7 cellular contexts compared by ENCODE assay signal in the genomic region with DNA sequence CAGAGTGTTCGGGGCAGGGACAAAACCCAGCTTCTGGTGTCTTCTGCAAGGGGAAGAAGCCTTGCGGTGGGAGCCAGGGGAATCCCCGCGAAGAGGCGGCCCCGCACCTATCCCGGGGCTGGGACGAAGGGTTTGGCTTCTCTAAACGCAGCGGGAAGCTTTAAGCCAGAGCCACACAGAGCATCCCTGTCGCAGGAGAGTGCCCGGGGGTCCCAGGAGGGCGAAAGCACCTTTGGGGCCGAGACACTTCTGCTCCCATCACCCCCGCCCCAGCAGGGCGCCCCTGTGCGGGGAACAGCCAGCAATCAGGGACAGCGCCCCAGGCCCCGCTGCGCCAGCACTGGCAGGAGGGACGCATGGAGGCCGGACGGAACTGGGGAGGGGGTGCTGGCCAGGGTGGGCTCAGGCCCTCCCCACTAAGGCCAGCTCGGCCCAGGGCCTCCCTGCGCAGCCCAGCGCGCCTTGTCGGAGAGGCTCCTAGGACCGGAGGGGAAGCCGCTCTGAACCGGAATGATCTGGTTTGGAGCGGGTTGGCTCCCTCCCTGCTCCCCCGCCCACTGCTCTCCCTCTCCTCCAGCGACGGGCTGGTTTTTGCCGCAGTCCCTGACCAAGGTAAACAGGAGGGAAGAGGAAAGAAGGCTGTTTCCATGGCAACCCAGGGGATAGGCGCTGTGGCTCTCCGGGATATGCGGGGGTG.
A peak's percentile ranks its signal among the peaks of the same experiment; 100 is the strongest.
DNase-seq lines count a peak whose midpoint lies in the region; ATAC-seq and TF ChIP-seq lines count a peak whose summit lies in the region.

No MANE protein-coding gene starts in this region.

- ATAC-seq in Right ventricle myocardium inferior (peak; percentile 83), HG03521 (IDR thresholded peaks at IDR 0.05; ENCODE audit: unreplicated experiment) (no peak)

- H3K4me3 Mint-ChIP-seq in IgD-negative memory B cell = peak overlapping the region; percentile 76 to 95 (median 82)
- H3K4me3 Mint-ChIP-seq in activated naive CD8-positive, alpha-beta T cell = peak overlapping the region; percentile 76
- H3K4me3 Mint-ChIP-seq in neural progenitor cell = peak overlapping the region; percentile 77

- H3K4me3 ChIP-seq in neural progenitor cell (peak overlapping the region; percentile 3), transverse colon (peak overlapping the region; percentile 37 to 72 (median 58))

- intact Hi-C loops in Right ventricle myocardium inferior (cut with DNase I) = no loop called here
- intact Hi-C loops in transverse colon (cut with DNase I; ENCODE audit: low total_unique reads) = no loop called here

- H3K27ac Mint-ChIP-seq in IgD-negative memory B cell = peak overlapping the region; percentile 43 to 88 (median 81)
- H3K27ac Mint-ChIP-seq in activated naive CD8-positive, alpha-beta T cell = peak overlapping the region; percentile 46
- H3K27ac Mint-ChIP-seq in neural progenitor cell = peak overlapping the region; percentile 99

- peak overlapping the region; percentile 17 for H3K9ac ChIP-seq in neural progenitor cell

- H3K27me3 ChIP-seq in neural progenitor cell (no peaks in the 10 kb centered on the region), transverse colon (no peaks in the 10 kb centered on the region)

- no peak for TF ChIP-seq EP300 in transverse colon (IDR thresholded peaks at IDR 0.05; ENCODE audit: low read depth)

- H3K36me3 Mint-ChIP-seq in IgD-negative memory B cell = peaks cover 4% of the 10 kb centered on the region
- H3K36me3 Mint-ChIP-seq in activated naive CD8-positive, alpha-beta T cell = peaks cover 9% of the 10 kb centered on the region
- peaks cover 15% of the 10 kb centered on the region for H3K36me3 Mint-ChIP-seq in neural progenitor cell

- WGBS in transverse colon (ENCODE audit: low coverage in 1 of 2), 2 donors = 24 to 37% methylated on average over 3 to 30 of the region's 39 CpGs

- H3K4me1 ChIP-seq in neural progenitor cell (peaks cover 25% of the 10 kb centered on the region), transverse colon (peaks cover 13 to 30% (median 24%) of the 10 kb centered on the region in 4 donors)

- no peaks in the 10 kb centered on the region for H4K20me1 ChIP-seq in neural progenitor cell (ENCODE audit: low read depth)

- peaks cover 18 to 24% (median 22%) of the 10 kb centered on the region in 3 donors for H3K4me1 Mint-ChIP-seq in IgD-negative memory B cell
- H3K4me1 Mint-ChIP-seq in activated naive CD8-positive, alpha-beta T cell (ENCODE audit: low read depth) = peaks cover 15% of the 10 kb centered on the region
- peaks cover 49% of the 10 kb centered on the region for H3K4me1 Mint-ChIP-seq in neural progenitor cell

- peak; percentile 72 for DNase-seq in Right ventricle myocardium inferior (ENCODE audit: missing footprints)
- peak; percentile 93 for DNase-seq in neural progenitor cell (ENCODE audit: low spot score)
- DNase-seq in transverse colon = peak; percentile 81

- no peaks in the 10 kb centered on the region for H3K9me3 ChIP-seq in neural progenitor cell (ENCODE audit: low read depth)
- no peaks in the 10 kb centered on the region for H3K9me3 ChIP-seq in transverse colon

- H3K4me2 ChIP-seq in neural progenitor cell = peak overlapping the region; percentile 30

- H3K27me3 Mint-ChIP-seq in IgD-negative memory B cell (no peaks in the 10 kb centered on the region), neural progenitor cell (ENCODE audit: insufficient read depth, low read depth) (peaks cover 13% of the 10 kb centered on the region)
- no peaks in the 10 kb centered on the region for H3K27me3 Mint-ChIP-seq in activated naive CD8-positive, alpha-beta T cell

- H3K36me3 ChIP-seq in neural progenitor cell = no peaks in the 10 kb centered on the region
- H3K36me3 ChIP-seq in transverse colon = no peaks in the 10 kb centered on the region

- H2AFZ ChIP-seq in neural progenitor cell (replicated peaks) = peak overlapping the region; percentile 21

- no peaks in the 10 kb centered on the region for H3K79me2 ChIP-seq in neural progenitor cell (ENCODE audit: low read depth)

- peaks cover 30% of the 10 kb centered on the region for H3F3A ChIP-seq in neural progenitor cell (ENCODE audit: low read depth)

- peak overlapping the region; percentile 89 for H3K27ac ChIP-seq in neural progenitor cell
- peak overlapping the region; percentile 70 to 77 (median 72) for H3K27ac ChIP-seq in transverse colon

- TF ChIP-seq POLR2A in GM18951 (IDR thresholded peaks at IDR 0.05; ENCODE audit: extremely low read depth, insufficient read depth, insufficient read length) = peak; percentile 53
- TF ChIP-seq POLR2A in transverse colon (IDR thresholded peaks at IDR 0.05) = peak; percentile 40

- TF ChIP-seq CTCF in neural progenitor cell (IDR thresholded peaks at IDR 0.05) = no peak
- no peak for TF ChIP-seq CTCF in transverse colon (IDR thresholded peaks at IDR 0.05)

- in situ Hi-C loops in GM18951 (cut with MboI; ENCODE audit: low sequenced_read_pairs, unreplicated experiment) (no loop called here), transverse colon (cut with MboI; ENCODE audit: low pct_ligation_motif_present in 1 of 4, low pct_unique_long_range_greater_than_20kb in 1 of 4, low sequenced_read_pairs in 3 of 4) (no loop called here)

- H3K9me3 Mint-ChIP-seq in IgD-negative memory B cell = no peaks in the 10 kb centered on the region
- H3K9me3 Mint-ChIP-seq in activated naive CD8-positive, alpha-beta T cell (ENCODE audit: low read depth) = no peaks in the 10 kb centered on the region
- H3K9me3 Mint-ChIP-seq in neural progenitor cell = no peaks in the 10 kb centered on the region

Comparison
In these comparisons a context has a peak if more than half of its experiments do, and no peak if none do; other contexts are left out.
1. H3K27ac Mint-ChIP-seq: peak in every context shown above with its lines; median percentile 99 in neural progenitor cell; 81 in IgD-negative memory B cell; 46 in activated naive CD8-positive, alpha-beta T cell.